Comparison of ENCODE assay signal across 14 cellular contexts in the genomic region with DNA sequence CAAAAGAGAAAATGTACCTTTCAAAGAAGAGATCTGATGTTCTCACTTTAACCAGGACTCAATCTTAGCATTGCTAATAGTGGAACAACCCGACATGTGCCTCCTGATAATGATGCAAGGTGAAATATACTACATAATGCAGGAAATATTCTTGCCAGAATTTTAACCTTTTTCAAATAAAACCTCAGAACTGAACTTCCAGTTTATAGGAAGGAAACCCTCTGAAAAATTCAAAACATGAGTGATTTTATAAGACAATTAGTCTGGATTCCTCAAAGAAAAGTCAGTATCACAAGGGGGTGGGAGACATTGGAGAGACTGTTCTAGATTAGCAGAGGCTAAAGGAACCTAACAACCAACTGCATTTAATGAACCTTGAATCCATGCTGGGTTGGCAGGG. TPM values are rescaled to one million over a fixed set of nuclear protein-coding genes. Genes with fewer than 3 reads are reported as not detected.
DNase-seq lines count a peak whose midpoint lies in the region; ATAC-seq and TF ChIP-seq lines count a peak whose summit lies in the region.
"Had no signal": no experiment of that assay in that cellular context is flagged by ENCODE, and none has a peak within 500 bp of the region (broad histone marks: within the 10 kb centered on the region; RNA-seq: fewer than 3 reads in every experiment).

No MANE protein-coding gene starts in this region.

- H3K4me2 ChIP-seq in hepatocyte = peak overlapping the region; percentile 69

- TF ChIP-seq CTCF in hepatocyte (IDR thresholded peaks at IDR 0.05; ENCODE audit: poor library complexity) (no peak), stomach (IDR thresholded peaks at IDR 0.05) (no peak), left lung (IDR thresholded peaks at IDR 0.05) (no peak)

- ATAC-seq in left lung = no peak

- no peak for TF ChIP-seq EP300 in stomach (IDR thresholded peaks at IDR 0.05)

- peaks cover 42% of the 10 kb centered on the region for H3K4me1 ChIP-seq in hepatocyte (ENCODE audit: insufficient read depth)
- H3K4me1 ChIP-seq in stomach = peaks cover 39 to 85% (median 56%) of the 10 kb centered on the region in 4 donors
- H3K4me1 ChIP-seq in left lung = peaks cover 13 to 40% of the 10 kb centered on the region in 2 donors

- DNase-seq in NCI-H82 (lab: John Stamatoyannopoulos, UW) (peak; percentile 24), NCI-H82 treated with DMSO at 0.1 percent for 48 hours (lab: John Stamatoyannopoulos, UW; ENCODE audit: unreplicated experiment) (no peak), SK-N-MC (ENCODE audit: low read depth, low spot score) (no peak), hepatocyte (ENCODE audit: low spot score) (no peak), stomach (no peak), NCI-H187 treated with DMSO at 0.1 percent for 48 hours (lab: John Stamatoyannopoulos, UW) (no peak), left lung (no peak)
- no peak for DNase-seq in activated naive CD4-positive, alpha-beta T cell treated with anti-CD3 and anti-CD28 coated beads for 36 hours
- DNase-seq: aorta; NCI-H1930; NCI-H526; stimulated activated CD4-positive, alpha-beta T cell treated with anti-CD3 and anti-CD28 coated beads, Interleukin-15, amount 100 ng/mL, for 24 hours had no signal

- no peaks in the 10 kb centered on the region for H3K9me3 Mint-ChIP-seq in activated naive CD4-positive, alpha-beta T cell treated with anti-CD3 and anti-CD28 coated beads for 36 hours
- H3K9me3 Mint-ChIP-seq: CD14-positive monocyte had no signal

- CTCF ChIA-PET in activated naive CD4-positive, alpha-beta T cell treated with anti-CD3 and anti-CD28 coated beads for 36 hours (lab: Charles Lee) = interaction anchor here (0.6 to 1.2 kb wide), 2 partner anchors 18 to 102 kb away, joined by 3 read pairs; a partner anchor contains a TSS

- H3K9me3 ChIP-seq in SK-N-MC (ENCODE audit: low read depth, low read length) (no peaks in the 10 kb centered on the region), hepatocyte (ENCODE audit: low read depth) (no peaks in the 10 kb centered on the region), stomach (no peaks in the 10 kb centered on the region), left lung (no peaks in the 10 kb centered on the region)

- H3K79me2 ChIP-seq in hepatocyte = peaks cover 90% of the 10 kb centered on the region

- H3K4me3 ChIP-seq in SK-N-MC = no peak overlapping the region
- no peak overlapping the region for H3K4me3 ChIP-seq in hepatocyte
- H3K4me3 ChIP-seq in stomach = no peak overlapping the region
- H3K4me3 ChIP-seq in left lung = no peak overlapping the region

- H3K9ac ChIP-seq in SK-N-MC (ENCODE audit: insufficient read length) = no peak overlapping the region

- no peak overlapping the region for H3K4me3 Mint-ChIP-seq in activated naive CD4-positive, alpha-beta T cell treated with anti-CD3 and anti-CD28 coated beads for 36 hours
- H3K4me3 Mint-ChIP-seq: CD14-positive monocyte had no signal

- H3K27me3 ChIP-seq in hepatocyte = no peaks in the 10 kb centered on the region
- no peaks in the 10 kb centered on the region for H3K27me3 ChIP-seq in stomach
- H3K27me3 ChIP-seq in left lung = no peaks in the 10 kb centered on the region

- H3K27me3 Mint-ChIP-seq in activated naive CD4-positive, alpha-beta T cell treated with anti-CD3 and anti-CD28 coated beads for 36 hours (ENCODE audit: low read depth) = no peaks in the 10 kb centered on the region

- peaks cover 32% of the 10 kb centered on the region for H4K20me1 ChIP-seq in hepatocyte (ENCODE audit: insufficient read depth, poor library complexity, severe bottlenecking)

- TF ChIP-seq POLR2A in stomach (IDR thresholded peaks at IDR 0.05) = no peak

- H3K27ac ChIP-seq in SK-N-MC (peak overlapping the region; percentile 90), hepatocyte (peak overlapping the region; percentile 91), stomach (peak overlapping the region in 3 of 5 donors; percentile 76 to 83 (median 82)), left lung (no peak overlapping the region)
- H3K27ac ChIP-seq: VCaP had no signal

- no peak overlapping the region for H2AFZ ChIP-seq in hepatocyte

- H3K4me1 Mint-ChIP-seq in activated naive CD4-positive, alpha-beta T cell treated with anti-CD3 and anti-CD28 coated beads for 36 hours (ENCODE audit: low read depth) = peaks cover 21% of the 10 kb centered on the region

- no peak overlapping the region for H3K27ac Mint-ChIP-seq in activated naive CD4-positive, alpha-beta T cell treated with anti-CD3 and anti-CD28 coated beads for 36 hours
- H3K27ac Mint-ChIP-seq: CD14-positive monocyte had no signal

- H3K36me3 ChIP-seq in SK-N-MC (ENCODE audit: insufficient read depth, low read length) = no peaks in the 10 kb centered on the region; the same call in 1 of the 2 replicates
- H3K36me3 ChIP-seq in hepatocyte (replicated peaks; ENCODE audit: insufficient read depth, low read depth) = no peaks in the 10 kb centered on the region
- H3K36me3 ChIP-seq in stomach = no peaks in the 10 kb centered on the region
- no peaks in the 10 kb centered on the region for H3K36me3 ChIP-seq in left lung

- WGBS in hepatocyte (ENCODE audit: low lambda C conversion rate, missing lambda C conversion rate) = 90% methylated on average over 1 of the region's 1 CpG
- WGBS in stomach, 5 donors = 89 to 100% (median 92%) methylated on average over 1 of the region's 1 CpG

- H3K9me2 ChIP-seq in hepatocyte (replicated peaks; ENCODE audit: insufficient read depth) = no peaks in the 10 kb centered on the region

- intact Hi-C loops in stomach (cut with DNase I; ENCODE audit: low total_unique reads) (no loop called here), left lung (cut with DNase I) (no loop called here)
- intact Hi-C loops in activated naive CD4-positive, alpha-beta T cell treated with anti-CD3 and anti-CD28 coated beads for 36 hours (cut with micrococcal nuclease) = loop anchor here (5.0 kb wide), 1 partner anchor 455 kb away; a partner anchor contains a TSS

- peaks cover 5% of the 10 kb centered on the region for H3K36me3 Mint-ChIP-seq in activated naive CD4-positive, alpha-beta T cell treated with anti-CD3 and anti-CD28 coated beads for 36 hours (ENCODE audit: low read depth)

RNA-seq across cellular contexts. Expression of a gene that starts 18.1 kb away (rescaled TPM):
- total RNA-seq in hepatocyte (49.2 and 56.2 TPM in 2 replicates), stomach (10 to 100 TPM; 31.0 to 76.3 (median 73.4) TPM), left lung (100 to 1,000 TPM in 1 of 2 donors, 10 to 100 TPM in 1; 79.3 to 116 TPM)
- polyA plus RNA-seq in hepatocyte (88.4 and 97.6 TPM in 2 replicates), stomach (10 to 100 TPM; 33.9 to 58.4 (median 40.8) TPM)
- total RNA-seq in activated naive CD4-positive, alpha-beta T cell treated with anti-CD3 and anti-CD28 coated beads for 36 hours = 10 to 100 TPM; 70.0 to 75.1 TPM

RNA-seq across cellular contexts. Expression of a gene that starts 31.7 kb away (rescaled TPM):
- total RNA-seq in hepatocyte = 44.6 and 49.0 TPM in 2 replicates
- 29.1 and 38.0 TPM in 2 replicates for polyA plus RNA-seq in hepatocyte
- total RNA-seq in stomach = 100 to 1,000 TPM in 1 of 5 donors, 10 to 100 TPM in 4; 36.9 to 262 (median 59.3) TPM
- 10 to 100 TPM in 1 of 3 donors, 1 to 10 TPM in 2; 6.7 to 10.6 (median 7.6) TPM for polyA plus RNA-seq in stomach
- 10 to 100 TPM; 20.7 to 22.8 TPM for total RNA-seq in activated naive CD4-positive, alpha-beta T cell treated with anti-CD3 and anti-CD28 coated beads for 36 hours
- 10 to 100 TPM; 32.7 to 33.9 TPM for total RNA-seq in left lung

Comparison
In these comparisons a context has a peak if more than half of its experiments do, and no peak if none do; other contexts are left out.
1. H3K27ac ChIP-seq: peak in SK-N-MC (single experiment), hepatocyte (single experiment) and stomach (3 of 5); none in left lung (0 of 2).